ENCODE assay signal across 9 cellular contexts in the genomic region with DNA sequence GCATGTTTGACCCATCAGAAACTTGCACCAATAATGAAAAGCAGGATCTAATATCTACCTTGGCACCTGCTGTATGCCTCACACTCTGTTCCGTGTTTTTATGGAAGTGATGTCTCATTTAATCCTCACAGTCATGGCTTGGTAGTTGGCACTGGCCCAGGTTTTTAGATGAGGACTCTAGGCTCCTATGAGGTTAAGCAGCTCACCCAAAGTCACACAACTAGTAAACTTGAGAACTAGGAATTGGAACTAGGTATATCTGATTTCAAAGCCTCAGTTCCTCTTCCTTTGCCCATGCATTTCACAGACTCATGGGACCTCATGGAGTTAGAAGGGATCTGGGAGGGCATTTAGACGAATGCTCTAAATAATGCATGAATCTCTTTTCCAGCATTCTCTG. TPM values are rescaled to one million over a fixed set of nuclear protein-coding genes. Genes with fewer than 3 reads are reported as not detected.
DNase-seq lines count a peak whose midpoint lies in the region; ATAC-seq and TF ChIP-seq lines count a peak whose summit lies in the region.
"Had no signal": no experiment of that assay in that cellular context is flagged by ENCODE, and none has a peak within 500 bp of the region (broad histone marks: within the 10 kb centered on the region; RNA-seq: fewer than 3 reads in every experiment).

No MANE protein-coding gene starts in this region.

- ATAC-seq in esophagus mucosa = peak; percentile 64
- no peak for ATAC-seq in omental fat pad (ENCODE audit: low FRiP score)
- no peak for ATAC-seq in GM19035 (IDR thresholded peaks at IDR 0.05; ENCODE audit: unreplicated experiment)

- no peak for TF ChIP-seq CTCF in omental fat pad (IDR thresholded peaks at IDR 0.05)

- peak; percentile 43 for DNase-seq in NCI-H2171 treated with DMSO at 0.1 percent for 48 hours (lab: John Stamatoyannopoulos, UW)
- no peak for DNase-seq in NCI-H2171 (lab: John Stamatoyannopoulos, UW)
- DNase-seq in OCI-M1 (lab: John Stamatoyannopoulos, UW) = peak; percentile 54
- peak; percentile 63 for DNase-seq in stimulated activated CD8-positive, alpha-beta memory T cell treated with anti-CD3 and anti-CD28 coated beads, Interleukin-4, amount 100 ng/mL, for 48 hours
- no peak for DNase-seq in epidermal melanocyte (ENCODE audit: insufficient read length, low spot score)
- no peak for DNase-seq in omental fat pad (ENCODE audit: low spot score)
- DNase-seq: CD4-positive, CD25-positive, alpha-beta regulatory T cell had no signal

RNA-seq across cellular contexts. Expression of a gene that starts 21.3 kb away (rescaled TPM):
- total RNA-seq in esophagus mucosa = 21.0 TPM
- total RNA-seq in omental fat pad = 10 to 100 TPM; 12.1 to 26.0 (median 13.6) TPM

Comparison
In these comparisons a context has a peak if more than half of its experiments do, and no peak if none do; other contexts are left out.
1. DNase-seq: peak in NCI-H2171 treated with DMSO at 0.1 percent for 48 hours (single experiment), OCI-M1 (single experiment) and stimulated activated CD8-positive, alpha-beta memory T cell treated with anti-CD3 and anti-CD28 coated beads, Interleukin-4, amount 100 ng/mL, for 48 hours (single experiment); none in NCI-H2171 (single experiment), epidermal melanocyte (single experiment) and omental fat pad (single experiment).